Comparison of ENCODE assay signal across 9 cellular contexts in genomic region chr7:37448637-37449331, GRCh38. TPM values are rescaled to one million over a fixed set of nuclear protein-coding genes. Genes with fewer than 3 reads are reported as not detected.
DNase-seq lines count a peak whose midpoint lies in the region; ATAC-seq and TF ChIP-seq lines count a peak whose summit lies in the region.
"Had no signal": no experiment of that assay in that cellular context is flagged by ENCODE, and none has a peak within 500 bp of the region (broad histone marks: within the 10 kb centered on the region; RNA-seq: fewer than 3 reads in every experiment).

ELMO1 (minus strand) TSS chr7:37448864; CDS start chr7:37342690, 106,174 bp downstream.

- ATAC-seq in GM18868 (IDR thresholded peaks at IDR 0.05; ENCODE audit: unreplicated experiment), result peak; percentile 92
- peak; percentile 96 for ATAC-seq in HG03175 (IDR thresholded peaks at IDR 0.05; ENCODE audit: unreplicated experiment)
- peak; percentile 80 for ATAC-seq in esophagus mucosa
- ATAC-seq: HCT116 had no signal

- DNase-seq in AG04449 (ENCODE audit: low read depth, low spot score) (no peak), NOMO-1 treated with DMSO at 0.1 percent for 48 hours (lab: John Stamatoyannopoulos, UW; ENCODE audit: unreplicated experiment) (peak; percentile 97), activated T-cell treated with anti-CD3 and anti-CD28 coated beads for 24 hours (ENCODE audit: low read depth) (peak; percentile 69)
- peak; percentile 54 for DNase-seq in stimulated activated CD8-positive, alpha-beta memory T cell treated with anti-CD3 and anti-CD28 coated beads, Interleukin-7, amount 100 ng/mL, for 1 hour (ENCODE audit: low read depth in 2 of 2)

- peaks cover 0 to 18% of the 10 kb centered on the region in 2 donors for H3K27me3 ChIP-seq in muscle layer of colon (ENCODE audit: control insufficient read depth in 1 of 2, insufficient read depth in 2 of 2, low read length in 2 of 2)

- POLR2A ChIA-PET in AG04449 (lab: Yijun Ruan, JAX), result no interaction called here

- H3K9me3 ChIP-seq in muscle layer of colon (ENCODE audit: low read length), result no peaks in the 10 kb centered on the region

- H3K4me3 ChIP-seq in AG04449 (ENCODE audit: low read depth, low read length) (peak within 1 kb of the TSS; percentile 27; the same call in 1 of the 2 replicates), muscle layer of colon (ENCODE audit: low read depth in 1 of 2, low read length in 2 of 2) (peak within 1 kb of the TSS; percentile 53 to 58)

- peak within 1 kb of the TSS; percentile 3 for H3K9ac ChIP-seq in muscle layer of colon (ENCODE audit: low read length)

- CTCF ChIA-PET in AG04449 (lab: Yijun Ruan, JAX), result no interaction called here

- no peaks in the 10 kb centered on the region for H3K36me3 ChIP-seq in muscle layer of colon (ENCODE audit: insufficient read depth, low read length)

- no peak for TF ChIP-seq CTCF in AG04449 (IDR thresholded peaks at IDR 0.05; ENCODE audit: insufficient read depth, low read length, missing control alignments)

- no peaks in the 10 kb centered on the region for H3K4me1 ChIP-seq in muscle layer of colon (ENCODE audit: insufficient read depth, low read length)

- peak within 1 kb of the TSS; percentile 57 for H3K27ac ChIP-seq in muscle layer of colon (ENCODE audit: low read depth, low read length)

RNA-seq across cellular contexts. Expression of gene ELMO1, which starts in this region (rescaled TPM):
- 4.0 TPM for total RNA-seq in esophagus mucosa
